Comparison of ENCODE assay signal across 10 cellular contexts in the genomic region with DNA sequence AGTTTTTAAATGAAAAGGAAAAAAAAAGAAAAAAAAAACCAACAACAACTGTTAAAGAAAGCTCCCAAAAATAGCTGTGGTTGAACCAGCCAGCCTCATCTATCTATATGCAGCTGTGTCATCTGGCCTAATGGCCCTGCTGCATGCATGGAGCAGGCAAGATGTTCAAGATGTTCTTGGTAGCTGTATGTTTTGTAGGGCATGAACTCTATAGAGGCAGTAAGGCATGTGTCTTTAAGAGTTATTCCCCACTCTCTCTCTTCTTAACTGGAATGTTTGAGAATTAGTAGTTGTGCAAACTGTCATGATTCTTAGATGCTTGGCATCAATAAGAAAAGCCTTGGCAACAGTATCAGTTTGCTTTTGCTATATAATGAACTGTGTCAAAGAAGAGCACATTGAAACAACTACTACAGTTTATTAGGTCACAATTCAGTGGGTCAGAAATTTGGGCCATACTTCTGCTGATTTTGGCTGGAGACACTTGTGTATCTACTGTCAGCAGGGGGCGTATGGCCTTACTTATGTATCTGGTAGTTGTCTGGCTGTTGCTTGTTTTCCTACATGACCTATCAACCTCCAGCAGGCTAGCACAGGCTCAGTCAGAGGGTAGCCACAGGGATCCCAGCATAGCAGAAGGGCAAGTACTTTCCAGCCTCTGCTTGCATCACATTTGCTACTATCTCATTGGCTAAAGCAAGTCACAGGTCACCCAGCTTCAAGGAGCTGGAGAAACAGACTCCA. TPM values are rescaled to one million over a fixed set of nuclear protein-coding genes. Genes with fewer than 3 reads are reported as not detected.
DNase-seq lines count a peak whose midpoint lies in the region; ATAC-seq, FAIRE-seq and TF ChIP-seq lines count a peak whose summit lies in the region.
"Had no signal": no experiment of that assay in that cellular context is flagged by ENCODE, and none has a peak within 500 bp of the region (broad histone marks: within the 10 kb centered on the region; RNA-seq: fewer than 3 reads in every experiment).

No MANE protein-coding gene starts in this region.

- FAIRE-seq in GM18507 (lab: Jason Lieb, UNC): peak; percentile 35
- FAIRE-seq: islet of Langerhans had no signal

- POLR2A ChIA-PET in WTC11 (lab: Charles Lee): no interaction called here

- no peaks in the 10 kb centered on the region for H3K36me3 ChIP-seq in testis (ENCODE audit: low read depth, missing control alignments)

- H3K27ac Mint-ChIP-seq in WTC11 (no peak overlapping the region), nephron progenitor cell (no peak overlapping the region)

- no peaks in the 10 kb centered on the region for H3K4me1 ChIP-seq in testis

- DNase-seq in GM18507 (ENCODE audit: extremely low spot score, insufficient read length, low read depth): no peak
- DNase-seq in HL-60 (ENCODE audit: low read depth in 1 of 2, low spot score in 1 of 2): peak; percentile 2 to 61
- DNase-seq in WTC11 (ENCODE audit: low spot score): peak; percentile 47
- no peak for DNase-seq in nephron progenitor cell
- DNase-seq in pons (ENCODE audit: low spot score): no peak
- DNase-seq in NCI-H1930 (lab: John Stamatoyannopoulos, UW): no peak
- no peak for DNase-seq in testis

- H3K27ac ChIP-seq in HL-60 (replicated peaks) (no peak overlapping the region), testis (no peak overlapping the region)

- H3K4me3 Mint-ChIP-seq in WTC11: no peak overlapping the region
- H3K4me3 Mint-ChIP-seq in nephron progenitor cell: no peak overlapping the region

- TF ChIP-seq POLR2A in testis (IDR thresholded peaks at IDR 0.05): no peak

- no peak overlapping the region for H3K4me3 ChIP-seq in HL-60 (replicated peaks; ENCODE audit: insufficient read depth, low read length)
- no peak overlapping the region for H3K4me3 ChIP-seq in testis

- ATAC-seq in WTC11 (peak; percentile 96), GM18519 (IDR thresholded peaks at IDR 0.05; ENCODE audit: low FRiP score, unreplicated experiment) (no peak)

- intact Hi-C loops in testis (cut with DNase I; ENCODE audit: low total_unique reads): no loop called here

- H3K36me3 Mint-ChIP-seq in WTC11: peaks cover 27% of the 10 kb centered on the region
- peaks cover 86% of the 10 kb centered on the region for H3K36me3 Mint-ChIP-seq in nephron progenitor cell (ENCODE audit: low read depth)

- 71 to 100% methylated on average over 1 of the region's 1 CpG for WGBS in testis, 2 donors

- CTCF ChIA-PET in WTC11 (lab: Charles Lee): interaction anchor here (0.6 to 5.2 kb wide), 8 partner anchors 10 to 159 kb away, joined by 3 to 30 read pairs (median 6); no protein-coding TSS in a partner anchor

- H3K27me3 ChIP-seq in HL-60 (ENCODE audit: insufficient read depth, poor library complexity, severe bottlenecking) (no peaks in the 10 kb centered on the region), testis (no peaks in the 10 kb centered on the region)

- H3K9me3 ChIP-seq in testis: no peaks in the 10 kb centered on the region

- TF ChIP-seq CTCF in HL-60 (IDR thresholded peaks at IDR 0.05; ENCODE audit: insufficient read depth, low read length) (no peak), WTC11 (IDR thresholded peaks at IDR 0.05) (no peak; the same call in 1 of the 2 replicates), nephron progenitor cell (IDR thresholded peaks at IDR 0.05) (peak; percentile 22), testis (IDR thresholded peaks at IDR 0.05) (no peak)

- no peaks in the 10 kb centered on the region for H3K4me1 Mint-ChIP-seq in WTC11
- H3K4me1 Mint-ChIP-seq in nephron progenitor cell: no peaks in the 10 kb centered on the region

- H3K9me3 Mint-ChIP-seq in WTC11: peaks cover 15% of the 10 kb centered on the region
- H3K9me3 Mint-ChIP-seq in nephron progenitor cell: peaks cover 29% of the 10 kb centered on the region

- H3K27me3 Mint-ChIP-seq in WTC11 (ENCODE audit: low read depth) (no peaks in the 10 kb centered on the region), nephron progenitor cell (ENCODE audit: low read depth, poor library complexity) (peaks cover 4% of the 10 kb centered on the region)

TF ChIP-seq in WTC11, 78 proteins besides CTCF, POLR2A, EP300 and RAD21:
- TF ChIP-seq, protein P1, sequence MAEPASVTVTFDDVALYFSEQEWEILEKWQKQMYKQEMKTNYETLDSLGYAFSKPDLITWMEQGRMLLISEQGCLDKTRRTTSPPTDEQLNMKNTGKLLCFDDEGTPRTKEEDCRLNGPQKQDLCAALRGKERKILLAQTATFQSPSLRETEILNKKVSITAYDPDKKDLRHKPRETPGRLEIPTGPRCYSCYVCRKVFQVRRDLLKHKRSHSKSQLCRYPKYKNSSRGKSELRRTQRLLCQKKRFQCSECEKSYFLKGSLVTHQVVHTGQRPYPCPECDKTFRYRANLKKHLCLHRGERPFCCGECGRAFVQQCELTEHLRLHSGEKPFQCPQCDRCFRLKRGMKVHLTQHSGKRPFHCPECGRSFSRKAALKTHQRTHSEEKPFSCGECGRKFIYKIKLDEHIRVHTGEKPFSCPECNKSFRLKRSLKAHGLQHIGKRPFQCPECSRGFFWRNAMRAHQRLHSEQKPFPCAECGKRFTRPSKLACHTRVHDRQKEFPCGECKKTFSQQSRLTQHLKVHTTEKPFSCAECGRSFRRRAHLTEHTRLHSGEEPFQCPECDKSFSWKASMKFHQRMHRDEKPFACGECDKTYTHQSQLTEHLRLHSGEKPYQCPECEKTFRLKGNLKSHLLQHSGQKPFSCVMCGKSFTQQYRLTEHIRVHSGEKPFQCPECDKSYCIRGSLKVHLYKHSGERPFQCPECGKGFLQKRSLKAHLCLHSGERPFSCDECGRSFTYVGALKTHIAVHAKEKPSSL (CRISPR knock-in tag; conservative IDR thresholded peaks at IDR 0.05): no peak
- TF ChIP-seq ELF4 (CRISPR knock-in tag; IDR thresholded peaks at IDR 0.05; ENCODE audit: low read depth): no peak
- TF ChIP-seq, protein P2, sequence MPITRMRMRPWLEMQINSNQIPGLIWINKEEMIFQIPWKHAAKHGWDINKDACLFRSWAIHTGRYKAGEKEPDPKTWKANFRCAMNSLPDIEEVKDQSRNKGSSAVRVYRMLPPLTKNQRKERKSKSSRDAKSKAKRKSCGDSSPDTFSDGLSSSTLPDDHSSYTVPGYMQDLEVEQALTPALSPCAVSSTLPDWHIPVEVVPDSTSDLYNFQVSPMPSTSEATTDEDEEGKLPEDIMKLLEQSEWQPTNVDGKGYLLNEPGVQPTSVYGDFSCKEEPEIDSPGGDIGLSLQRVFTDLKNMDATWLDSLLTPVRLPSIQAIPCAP (CRISPR knock-in tag; IDR thresholded peaks at IDR 0.05): no peak
- TF ChIP-seq, protein P3, sequence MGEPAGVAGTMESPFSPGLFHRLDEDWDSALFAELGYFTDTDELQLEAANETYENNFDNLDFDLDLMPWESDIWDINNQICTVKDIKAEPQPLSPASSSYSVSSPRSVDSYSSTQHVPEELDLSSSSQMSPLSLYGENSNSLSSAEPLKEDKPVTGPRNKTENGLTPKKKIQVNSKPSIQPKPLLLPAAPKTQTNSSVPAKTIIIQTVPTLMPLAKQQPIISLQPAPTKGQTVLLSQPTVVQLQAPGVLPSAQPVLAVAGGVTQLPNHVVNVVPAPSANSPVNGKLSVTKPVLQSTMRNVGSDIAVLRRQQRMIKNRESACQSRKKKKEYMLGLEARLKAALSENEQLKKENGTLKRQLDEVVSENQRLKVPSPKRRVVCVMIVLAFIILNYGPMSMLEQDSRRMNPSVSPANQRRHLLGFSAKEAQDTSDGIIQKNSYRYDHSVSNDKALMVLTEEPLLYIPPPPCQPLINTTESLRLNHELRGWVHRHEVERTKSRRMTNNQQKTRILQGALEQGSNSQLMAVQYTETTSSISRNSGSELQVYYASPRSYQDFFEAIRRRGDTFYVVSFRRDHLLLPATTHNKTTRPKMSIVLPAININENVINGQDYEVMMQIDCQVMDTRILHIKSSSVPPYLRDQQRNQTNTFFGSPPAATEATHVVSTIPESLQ (CRISPR knock-in tag; IDR thresholded peaks at IDR 0.05): no peak
- TF ChIP-seq ATF1 (CRISPR knock-in tag; IDR thresholded peaks at IDR 0.05): no peak
TF ChIP-seq in WTC11: peak in this region for 0.

RNA-seq across cellular contexts. Expression of a gene that starts 56.1 kb away (rescaled TPM):
- total RNA-seq in WTC11 (2021) (0.11 to 0.37 TPM (median 0.31 TPM) in 3 replicates), testis (under 1 TPM; 0.62 to 0.71 TPM)
- 1.7 TPM for polyA plus RNA-seq in testis (ENCODE audit: insufficient read depth, low read depth, low replicate concordance)
- total RNA-seq: activated CD8-positive, alpha-beta memory T cell treated with anti-CD3 and anti-CD28 coated beads for 36 hours had no signal

Comparison
In these comparisons a context has a peak if more than half of its experiments do, and no peak if none do; other contexts are left out.
1. DNase-seq: peak in HL-60 (2 of 2) and WTC11 (single experiment); none in GM18507 (single experiment), nephron progenitor cell (single experiment), pons (single experiment), NCI-H1930 (0 of 2) and testis (single experiment).